Comparison of ENCODE assay signal across 8 cellular contexts in genomic region chr6:155327326-155328073, GRCh38. TPM values are rescaled to one million over a fixed set of nuclear protein-coding genes. Genes with fewer than 3 reads are reported as not detected.
DNase-seq lines count a peak whose midpoint lies in the region; ATAC-seq, FAIRE-seq and TF ChIP-seq lines count a peak whose summit lies in the region.

No MANE protein-coding gene starts in this region.

- no peak for TF ChIP-seq POLR2A in H54 (IDR thresholded peaks at IDR 0.05; ENCODE audit: low read depth, low read length)

- no peak overlapping the region for H3K9ac ChIP-seq in DND-41 (ENCODE audit: low read depth, low read length)

- FAIRE-seq in H54 (lab: Jason Lieb, UNC) = peak; percentile 87

- H3K27ac Mint-ChIP-seq in immature natural killer cell = peak overlapping the region in 1 of 6 donors; percentile 45

- no peak overlapping the region for H3K4me2 ChIP-seq in DND-41 (ENCODE audit: insufficient read depth, low read length)

- no peaks in the 10 kb centered on the region for H3K9me3 Mint-ChIP-seq in immature natural killer cell

- intact Hi-C loops in ascending aorta (cut with DNase I) = loop anchor here (1.0 to 5.0 kb wide), 3 partner anchors 90 to 203 kb away; no protein-coding TSS in a partner anchor

- no peaks in the 10 kb centered on the region for H3K36me3 ChIP-seq in DND-41 (ENCODE audit: insufficient read depth, low read length)
- H3K36me3 ChIP-seq in ascending aorta = no peaks in the 10 kb centered on the region

- H3K4me3 ChIP-seq in DND-41 (ENCODE audit: low read depth in 1 of 2, low read length in 2 of 2) (no peak overlapping the region), ascending aorta (no peak overlapping the region)

- peaks cover 2 to 6% of the 10 kb centered on the region in 2 donors for H3K4me1 Mint-ChIP-seq in immature natural killer cell

- H2AFZ ChIP-seq in DND-41 (ENCODE audit: low read depth, low read length) = no peak overlapping the region

- H3K27ac ChIP-seq in DND-41 (ENCODE audit: low read length) (no peak overlapping the region), ascending aorta (no peak overlapping the region)

- H3K79me2 ChIP-seq in DND-41 (ENCODE audit: insufficient read depth, low read length) = no peaks in the 10 kb centered on the region

- DNase-seq in DND-41 (peak; percentile 41), H54 (ENCODE audit: insufficient read length, low spot score) (no peak), NCI-H1092 treated with DMSO at 0.1 percent for 48 hours (lab: John Stamatoyannopoulos, UW) (peak; percentile 64), T-helper 22 cell (ENCODE audit: low read depth) (peak; percentile 8), ascending aorta (ENCODE audit: low spot score in 2 of 2) (peak in 1 of 2 donors; percentile 70), immature natural killer cell (peak; percentile 44 to 60 (median 54))
- peak; percentile 20 to 57 for DNase-seq in stimulated activated CD4-positive, alpha-beta T cell treated with anti-CD3 and anti-CD28 coated beads, Interleukin-1b, Interleukin-23, amount 100 ng/mL, for 1 hour (ENCODE audit: low read depth in 2 of 2)

- H3K36me3 Mint-ChIP-seq in immature natural killer cell = no peaks in the 10 kb centered on the region

- H3K27me3 Mint-ChIP-seq in immature natural killer cell (ENCODE audit: low read depth in 3 of 3) = peaks cover 0 to 2% (median 0%) of the 10 kb centered on the region in 3 donors

- no peak overlapping the region for H3K4me3 Mint-ChIP-seq in immature natural killer cell

- no peaks in the 10 kb centered on the region for H4K20me1 ChIP-seq in DND-41 (ENCODE audit: insufficient read depth, low read length)

- ATAC-seq in DND-41 (ENCODE audit: insufficient read depth, low read depth) (peak; percentile 66), HG03025 (IDR thresholded peaks at IDR 0.05; ENCODE audit: low FRiP score, unreplicated experiment) (no peak)

- TF ChIP-seq CTCF in DND-41 (IDR thresholded peaks at IDR 0.05; ENCODE audit: borderline replicate concordance, extremely low read depth, low read length, poor library complexity, severe bottlenecking) (peak; percentile 84), ascending aorta (IDR thresholded peaks at IDR 0.05) (peak; percentile 68 to 87 (median 77))

- H3K9me3 ChIP-seq in DND-41 (ENCODE audit: insufficient read depth, low read length, severe bottlenecking) = no peaks in the 10 kb centered on the region
- no peaks in the 10 kb centered on the region for H3K9me3 ChIP-seq in ascending aorta

- no peaks in the 10 kb centered on the region for H3K4me1 ChIP-seq in DND-41 (ENCODE audit: insufficient read depth, low read length)
- H3K4me1 ChIP-seq in ascending aorta = no peaks in the 10 kb centered on the region

- H3K27me3 ChIP-seq in DND-41 (ENCODE audit: insufficient read depth, low read length, poor library complexity) = peaks cover 7% of the 10 kb centered on the region
- no peaks in the 10 kb centered on the region for H3K27me3 ChIP-seq in ascending aorta

RNA-seq across cellular contexts. Expression of gene TFB1M, which starts 13.2 kb away (rescaled TPM):
- 2.9 TPM for total RNA-seq in ascending aorta
- 10 to 100 TPM in 2 of 3 donors, 1 to 10 TPM in 1; 7.8 to 16.1 (median 10.6) TPM for polyA plus RNA-seq in immature natural killer cell
